ENCODE assay signal across 12 cellular contexts in the genomic region with DNA sequence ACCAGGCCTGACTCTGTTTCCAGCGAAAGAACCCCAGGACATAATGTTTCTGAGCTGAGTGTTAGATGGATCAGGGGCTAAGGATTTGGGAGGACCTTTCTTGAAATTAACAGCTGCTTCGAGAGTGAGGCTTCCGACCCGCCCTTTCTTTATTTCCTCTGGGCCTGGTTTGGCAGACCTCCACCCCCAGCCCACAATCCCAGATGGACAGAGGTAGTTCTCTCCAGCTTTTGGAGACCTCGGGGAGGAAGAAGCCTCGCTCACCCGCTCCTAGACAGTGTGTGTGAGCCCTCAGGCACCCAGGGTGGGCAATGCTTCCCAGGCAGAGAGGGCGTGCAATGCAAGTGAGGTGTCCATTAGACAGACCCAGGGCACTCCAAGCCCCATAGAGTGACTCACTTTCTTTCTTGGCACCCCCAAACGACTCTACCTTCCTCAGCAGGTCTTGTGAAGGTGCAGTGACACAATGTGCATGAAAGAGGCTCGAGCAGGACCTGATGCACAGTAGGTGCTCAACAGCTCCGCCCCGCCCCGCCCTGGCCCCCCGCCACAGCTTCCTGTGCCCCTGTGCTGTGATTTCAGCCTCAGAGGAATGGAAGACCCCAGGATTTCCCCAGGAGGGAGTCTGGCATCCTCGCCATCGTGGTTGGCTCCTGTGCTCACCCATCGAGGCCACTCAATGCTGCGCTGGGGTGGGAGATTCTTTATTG. TPM values are rescaled to one million over a fixed set of nuclear protein-coding genes. Genes with fewer than 3 reads are reported as not detected.
A peak's percentile ranks its signal among the peaks of the same experiment; 100 is the strongest.
DNase-seq lines count a peak whose midpoint lies in the region; ATAC-seq, FAIRE-seq and TF ChIP-seq lines count a peak whose summit lies in the region.
"Had no signal": no experiment of that assay in that cellular context is flagged by ENCODE, and none has a peak within 500 bp of the region (broad histone marks: within the 10 kb centered on the region; RNA-seq: fewer than 3 reads in every experiment).

No MANE protein-coding gene starts in this region.

- CTCF ChIA-PET in A549 (lab: Yijun Ruan, JAX), result interaction anchor here (0.8 to 2.9 kb wide), 4 partner anchors 32 to 65 kb away, joined by 3 to 8 read pairs (median 4); no protein-coding TSS in a partner anchor

- no peak for ATAC-seq in A549
- no peak for ATAC-seq in HG03439 (IDR thresholded peaks at IDR 0.05; ENCODE audit: unreplicated experiment)
- ATAC-seq in GM19351 (IDR thresholded peaks at IDR 0.05; ENCODE audit: unreplicated experiment), result no peak

- POLR2A ChIA-PET in A549 (lab: Yijun Ruan, JAX), result interaction anchor here (13.2 kb wide), 1 partner anchor 50 kb away, joined by 130 read pairs; a partner anchor contains a TSS

- H3K4me2 ChIP-seq in A549, result no peak overlapping the region
- H3K4me2 ChIP-seq: SK-N-SH had no signal

- H3K36me3 Mint-ChIP-seq in nephron (ENCODE audit: low read depth), result no peaks in the 10 kb centered on the region

- peak overlapping the region in 1 of 3 experiments; percentile 17 for H3K4me3 Mint-ChIP-seq in nephron

- no peak for TF ChIP-seq CTCF in A549 (IDR thresholded peaks at IDR 0.05)
- TF ChIP-seq CTCF in nephron (IDR thresholded peaks at IDR 0.05; ENCODE audit: unreplicated experiment in 3 of 3), result no peak

- peaks cover 37% of the 10 kb centered on the region for H3K4me1 Mint-ChIP-seq in nephron

- no peak overlapping the region for H3K4me3 ChIP-seq in A549
- no peak overlapping the region for H3K4me3 ChIP-seq in H7 (ENCODE audit: insufficient read depth, low read depth, low read length)
- H3K4me3 ChIP-seq: cardiac muscle cell, lung had no signal

- peaks cover 57% of the 10 kb centered on the region for H3K4me1 ChIP-seq in A549

- H3K9me3 ChIP-seq in A549, result no peaks in the 10 kb centered on the region
- H3K9me3 ChIP-seq: SK-N-SH had no signal

- peak overlapping the region; percentile 46 to 92; a peak in 5 of 6 replicates for H3K27ac ChIP-seq in A549
- peak overlapping the region; percentile 98 for H3K27ac ChIP-seq in caudate nucleus (ENCODE audit: low read depth, low read length)
- H3K27ac ChIP-seq: cardiac muscle cell had no signal

- DNase-seq in A549 (ENCODE audit: low read depth in 1 of 2, low spot score in 1 of 2) (no peak), H7 (peak; percentile 60), caudate nucleus (lab: John Stamatoyannopoulos, UW) (no peak), globus pallidus (ENCODE audit: low spot score) (no peak)
- DNase-seq in stimulated activated CD4-positive, alpha-beta T cell treated with anti-CD3 and anti-CD28 coated beads, Interleukin-1b, Interleukin-23, amount 100 ng/mL, for 48 hours, result no peak
- DNase-seq: NCI-H510A treated with DMSO at 0.1 percent for 48 hours, SK-N-SH had no signal

- H3K27me3 Mint-ChIP-seq in nephron (ENCODE audit: low read depth), result peaks cover 11% of the 10 kb centered on the region

- no peak for TF ChIP-seq POLR2A in A549 (IDR thresholded peaks at IDR 0.05; ENCODE audit: low read length)

- H3K27ac Mint-ChIP-seq in nephron, result peak overlapping the region; percentile 48 to 93 (median 84)

- FAIRE-seq in A549 (lab: Jason Lieb, UNC), result no peak

- TF ChIP-seq EP300 in A549 (IDR thresholded peaks at IDR 0.05), result no peak

- no peaks in the 10 kb centered on the region for H3K27me3 ChIP-seq in H7 (ENCODE audit: control insufficient read depth, insufficient read depth, low read length)
- H3K27me3 ChIP-seq: cardiac muscle cell had no signal

- no peaks in the 10 kb centered on the region for H3K9me3 Mint-ChIP-seq in nephron

- no peaks in the 10 kb centered on the region for H3K36me3 ChIP-seq in H7 (replicated peaks; ENCODE audit: control insufficient read depth, insufficient read depth, low read length)
- H3K36me3 ChIP-seq: cardiac muscle cell had no signal

- no peak for TF ChIP-seq RAD21 in A549 (conservative IDR thresholded peaks at IDR 0.05 in 1 of 2, IDR thresholded peaks at IDR 0.05 in 1 of 2)

- WGBS in A549 (ENCODE audit: missing lambda C conversion rate), result 85% methylated on average over 18 of the region's 18 CpGs

TF ChIP-seq in A549, 52 proteins besides CTCF, POLR2A, EP300 and RAD21:
- TF ChIP-seq CHD2 (IDR thresholded peaks at IDR 0.05; ENCODE audit: low read length, partially characterized antibody), result no peak
- TF ChIP-seq JUN (IDR thresholded peaks at IDR 0.05), result no peak
- no peak for TF ChIP-seq GATA3 (IDR thresholded peaks at IDR 0.05; ENCODE audit: borderline replicate concordance)
TF ChIP-seq in A549: peak in this region for 0.

RNA-seq across cellular contexts. Expression of a gene that starts 50.7 kb away (rescaled TPM):
- polyA plus RNA-seq in A549 (2011; rRNA removed) (101 and 133 TPM in 2 replicates), A549 (2017; fragmentation: RNase III; extraction: RNeasy Plus Mini Kit Qiagen cat#74134 plus additional on column Dnase treatment) (77.9 to 111 TPM (median 103 TPM) in 3 replicates)
- 39.6 and 55.5 TPM in 2 replicates for polyA plus RNA-seq in A549 (2012; cell fraction: cytosol; rRNA removed)
- 57.4 and 64.7 TPM in 2 replicates for polyA plus RNA-seq in A549 (2012; cell fraction: nucleus; rRNA removed)
- polyA minus RNA-seq in A549 (2011; rRNA and poly(A)+ RNA removed), result 172 and 195 TPM in 2 replicates
- total RNA-seq in H7 (2014; rRNA removed; shearing (Covaris generic)), result 5.2 and 8.6 TPM in 2 replicates
